ENCODE assay signal across 10 cellular contexts in the genomic region with DNA sequence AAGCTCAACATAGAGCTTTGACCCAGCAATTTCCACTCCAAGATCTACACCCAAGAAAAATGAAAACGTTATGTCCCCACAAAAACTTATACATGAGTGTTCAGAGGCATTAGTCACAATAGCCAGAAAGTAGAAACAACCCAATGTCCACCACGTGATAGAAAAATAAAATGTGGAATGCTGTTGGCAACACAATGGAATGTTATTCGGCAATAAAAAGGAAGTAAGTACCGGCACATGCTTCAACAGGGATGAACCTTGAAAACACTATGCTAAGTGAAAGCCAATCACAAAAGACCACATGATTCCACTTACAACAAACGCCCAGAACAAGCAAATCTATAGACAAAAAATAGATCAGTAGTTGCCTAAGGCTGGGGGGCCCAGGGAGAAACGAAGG. TPM values are rescaled to one million over a fixed set of nuclear protein-coding genes. Genes with fewer than 3 reads are reported as not detected.
DNase-seq lines count a peak whose midpoint lies in the region; ATAC-seq and TF ChIP-seq lines count a peak whose summit lies in the region.
"Had no signal": no experiment of that assay in that cellular context is flagged by ENCODE, and none has a peak within 500 bp of the region (broad histone marks: within the 10 kb centered on the region; RNA-seq: fewer than 3 reads in every experiment).

No MANE protein-coding gene starts in this region.

- no peaks in the 10 kb centered on the region for H3K27me3 ChIP-seq in thoracic aorta (replicated peaks; ENCODE audit: insufficient read depth)
- H3K27me3 ChIP-seq: heart left ventricle had no signal

- peaks cover 86% of the 10 kb centered on the region for H3K4me1 Mint-ChIP-seq in activated naive CD8-positive, alpha-beta T cell (ENCODE audit: low read depth)
- H3K4me1 Mint-ChIP-seq in activated naive CD8-positive, alpha-beta T cell treated with anti-CD3 and anti-CD28 coated beads for 36 hours = peaks cover 64% of the 10 kb centered on the region

- TF ChIP-seq CTCF in fibroblast of villous mesenchyme (IDR thresholded peaks at IDR 0.05; ENCODE audit: insufficient read depth, low read depth, low read length) (no peak), thoracic aorta (IDR thresholded peaks at IDR 0.05) (no peak)

- no peaks in the 10 kb centered on the region for H3K36me3 ChIP-seq in thoracic aorta
- H3K36me3 ChIP-seq: heart left ventricle had no signal

- ATAC-seq in thoracic aorta (ENCODE audit: insufficient number of reproducible peaks, low FRiP score, low read depth) (no peak), GM21825 (IDR thresholded peaks at IDR 0.05; ENCODE audit: unreplicated experiment) (no peak), GM19351 (IDR thresholded peaks at IDR 0.05; ENCODE audit: unreplicated experiment) (no peak)

- peak overlapping the region; percentile 1 to 53 for H3K27ac ChIP-seq in thoracic aorta
- H3K27ac ChIP-seq: C4-2B had no signal

- in situ Hi-C loops in SK-MEL-5 (cut with HindIII; ENCODE audit: low pct_unique_long_range_greater_than_20kb, low sequenced_read_pairs) = no loop called here

- DNase-seq in activated naive CD8-positive, alpha-beta T cell treated with anti-CD3 and anti-CD28 coated beads for 36 hours = no peak
- peak; percentile 81 for DNase-seq in SK-MEL-5 (ENCODE audit: low read depth, low spot score)
- peak; percentile 86 for DNase-seq in fibroblast of villous mesenchyme (ENCODE audit: low read depth)
- DNase-seq in thoracic aorta (ENCODE audit: low spot score) = no peak
- DNase-seq in stimulated activated CD4-positive, alpha-beta T cell treated with anti-CD3 and anti-CD28 coated beads, Interleukin-4, amount 100 ng/mL, for 1 hour = no peak
- DNase-seq: heart left ventricle had no signal

- peaks cover 16% of the 10 kb centered on the region for H3K36me3 Mint-ChIP-seq in activated naive CD8-positive, alpha-beta T cell
- peaks cover 34% of the 10 kb centered on the region for H3K36me3 Mint-ChIP-seq in activated naive CD8-positive, alpha-beta T cell treated with anti-CD3 and anti-CD28 coated beads for 36 hours

- no peaks in the 10 kb centered on the region for H3K9me3 ChIP-seq in thoracic aorta

- H3K9me3 Mint-ChIP-seq in activated naive CD8-positive, alpha-beta T cell (ENCODE audit: low read depth) = no peaks in the 10 kb centered on the region
- no peaks in the 10 kb centered on the region for H3K9me3 Mint-ChIP-seq in activated naive CD8-positive, alpha-beta T cell treated with anti-CD3 and anti-CD28 coated beads for 36 hours

- peak overlapping the region; percentile 52 for H3K4me3 Mint-ChIP-seq in activated naive CD8-positive, alpha-beta T cell
- no peak overlapping the region for H3K4me3 Mint-ChIP-seq in activated naive CD8-positive, alpha-beta T cell treated with anti-CD3 and anti-CD28 coated beads for 36 hours

- H3K27ac Mint-ChIP-seq in activated naive CD8-positive, alpha-beta T cell = peak overlapping the region; percentile 59
- no peak overlapping the region for H3K27ac Mint-ChIP-seq in activated naive CD8-positive, alpha-beta T cell treated with anti-CD3 and anti-CD28 coated beads for 36 hours

- no peaks in the 10 kb centered on the region for H3K27me3 Mint-ChIP-seq in activated naive CD8-positive, alpha-beta T cell
- no peaks in the 10 kb centered on the region for H3K27me3 Mint-ChIP-seq in activated naive CD8-positive, alpha-beta T cell treated with anti-CD3 and anti-CD28 coated beads for 36 hours

- H3K4me3 ChIP-seq in fibroblast of villous mesenchyme (ENCODE audit: low read depth, low read length) (peak overlapping the region; percentile 19), thoracic aorta (peak overlapping the region; percentile 6)

- peaks cover 41 to 52% of the 10 kb centered on the region in 2 donors for H3K4me1 ChIP-seq in thoracic aorta (ENCODE audit: control insufficient read depth in 1 of 2, low read depth in 2 of 2)

RNA-seq across cellular contexts. Expression of a gene that starts 6.0 kb away (rescaled TPM):
- 10 to 100 TPM; 88.9 to 92.9 TPM for total RNA-seq in activated naive CD8-positive, alpha-beta T cell treated with anti-CD3 and anti-CD28 coated beads for 36 hours
- 176 and 182 TPM in 2 replicates for total RNA-seq in SK-MEL-5 (2014; rRNA removed; shearing (Covaris generic))
- polyA plus RNA-seq in SK-MEL-5 (2015; cell fraction: cytosol; rRNA removed) = 136 and 155 TPM in 2 replicates
- polyA plus RNA-seq in SK-MEL-5 (2015; cell fraction: nucleus; rRNA removed) = 64.1 and 64.5 TPM in 2 replicates
- total RNA-seq in fibroblast of villous mesenchyme (97.0 and 133 TPM in 2 replicates), thoracic aorta (100 to 1,000 TPM in 1 of 2 donors, 10 to 100 TPM in 1; 88.1 to 107 TPM)

Comparison
In these comparisons a context has a peak if more than half of its experiments do, and no peak if none do; other contexts are left out.
1. DNase-seq: peak in SK-MEL-5 (single experiment) and fibroblast of villous mesenchyme (single experiment); none in activated naive CD8-positive, alpha-beta T cell treated with anti-CD3 and anti-CD28 coated beads for 36 hours (single experiment), thoracic aorta (single experiment) and stimulated activated CD4-positive, alpha-beta T cell treated with anti-CD3 and anti-CD28 coated beads, Interleukin-4, amount 100 ng/mL, for 1 hour (single experiment).